In genomic region chr22:36965716-36966115, GRCh38 we compare ENCODE assay signal across 1 cellular context.
TF ChIP-seq lines count a peak whose summit lies in the region.

No MANE protein-coding gene starts in this region.

TF ChIP-seq in IMR-90, 13 proteins besides CTCF, POLR2A, EP300 and RAD21 (continued from another document):
- TF ChIP-seq ELK1 (IDR thresholded peaks at IDR 0.05; ENCODE audit: borderline replicate concordance, low read depth, low read length): no peak
